Comparison of ENCODE assay signal across 1 cellular context in the genomic region with DNA sequence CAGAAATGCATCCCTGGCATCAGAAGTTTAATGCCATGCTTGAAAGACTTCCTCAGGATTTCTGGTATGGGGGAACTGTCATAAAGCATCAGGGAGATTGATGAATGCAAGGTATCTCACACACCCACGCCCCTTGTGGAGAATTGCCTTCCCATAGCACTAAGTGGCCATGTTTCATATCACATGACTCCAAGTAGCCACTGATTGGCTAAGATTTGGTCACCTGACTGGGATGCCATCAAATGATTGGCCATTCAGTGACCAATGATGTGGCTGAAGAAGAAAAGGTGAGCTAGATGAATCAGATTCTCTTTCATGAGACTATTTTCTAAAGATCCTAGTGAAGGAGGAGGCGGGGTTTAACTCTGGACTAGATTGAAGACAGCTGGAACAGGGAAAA.
TF ChIP-seq lines count a peak whose summit lies in the region.

No MANE protein-coding gene starts in this region.

TF ChIP-seq in HepG2, 621 proteins besides CTCF, POLR2A, EP300 and RAD21:
- TF ChIP-seq, protein P1, sequence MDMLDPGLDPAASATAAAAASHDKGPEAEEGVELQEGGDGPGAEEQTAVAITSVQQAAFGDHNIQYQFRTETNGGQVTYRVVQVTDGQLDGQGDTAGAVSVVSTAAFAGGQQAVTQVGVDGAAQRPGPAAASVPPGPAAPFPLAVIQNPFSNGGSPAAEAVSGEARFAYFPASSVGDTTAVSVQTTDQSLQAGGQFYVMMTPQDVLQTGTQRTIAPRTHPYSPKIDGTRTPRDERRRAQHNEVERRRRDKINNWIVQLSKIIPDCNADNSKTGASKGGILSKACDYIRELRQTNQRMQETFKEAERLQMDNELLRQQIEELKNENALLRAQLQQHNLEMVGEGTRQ (IDR thresholded peaks at IDR 0.05; ENCODE audit: low read depth, low read length) = peak; percentile 43; the same call in 1 of the 2 replicates
- TF ChIP-seq, protein P1 (CRISPR knock-in tag; IDR thresholded peaks at IDR 0.05; ENCODE audit: borderline replicate concordance) = no peak; the same call in 1 of the 2 replicates
- TF ChIP-seq HDAC1 (CRISPR knock-in tag; IDR thresholded peaks at IDR 0.05) (no peak), NFYB (CRISPR knock-in tag; IDR thresholded peaks at IDR 0.05) (peak; percentile 33; the same call in 1 of the 2 replicates)
